In the genomic region with DNA sequence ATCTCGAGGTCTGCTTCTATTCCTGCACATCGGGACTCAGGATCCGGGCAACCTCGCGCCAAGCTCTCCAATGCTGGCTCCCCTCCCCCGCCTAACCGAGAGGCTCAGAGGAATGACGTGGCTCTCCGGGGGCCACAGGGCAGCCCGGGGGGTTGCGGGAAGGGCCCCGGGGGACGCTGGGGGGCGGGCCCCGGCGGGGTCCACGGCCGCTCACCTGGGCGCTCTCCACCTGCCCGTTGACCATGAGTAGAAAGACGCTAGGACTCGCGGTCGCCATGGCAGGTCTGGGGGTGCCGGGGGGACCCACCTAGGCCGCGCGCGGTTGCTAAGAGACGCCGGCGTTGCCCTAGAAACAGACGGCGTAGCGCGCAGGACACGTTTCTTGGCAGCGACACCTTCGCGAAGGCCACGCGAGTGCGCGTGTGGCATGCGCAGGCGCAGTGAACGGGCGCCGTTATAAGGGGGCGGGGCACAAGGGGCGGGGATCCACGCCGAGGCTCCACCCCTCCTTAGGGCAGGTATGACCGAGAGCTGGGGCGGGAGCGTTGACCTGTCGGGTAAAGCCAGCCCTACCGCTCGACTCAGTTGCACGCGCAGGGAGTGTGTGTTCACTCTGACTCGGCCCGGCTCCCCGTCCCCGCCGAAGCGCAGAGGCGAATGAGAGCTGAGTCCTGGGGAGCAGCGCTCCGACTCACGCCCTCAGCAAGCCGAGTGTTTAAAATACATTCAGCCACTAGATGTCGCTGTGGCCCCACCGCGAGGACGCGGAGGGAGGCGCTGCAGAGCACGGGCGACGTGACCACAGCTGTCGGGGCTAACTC, we compare ENCODE assay signal across 1 cellular context.
TF ChIP-seq lines count a peak whose summit lies in the region.

A gene with protein sequence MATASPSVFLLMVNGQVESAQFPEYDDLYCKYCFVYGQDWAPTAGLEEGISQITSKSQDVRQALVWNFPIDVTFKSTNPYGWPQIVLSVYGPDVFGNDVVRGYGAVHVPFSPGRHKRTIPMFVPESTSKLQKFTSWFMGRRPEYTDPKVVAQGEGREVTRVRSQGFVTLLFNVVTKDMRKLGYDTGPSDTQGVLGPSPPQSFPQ (minus strand): TSS at position 431 of the 821 bp plus-strand sequence. CDS start 154 bp downstream, at position 277.

TF ChIP-seq in WTC11, 78 proteins besides CTCF, POLR2A, EP300 and RAD21 (continued from another document and continues in another):
- TF ChIP-seq, protein P1, sequence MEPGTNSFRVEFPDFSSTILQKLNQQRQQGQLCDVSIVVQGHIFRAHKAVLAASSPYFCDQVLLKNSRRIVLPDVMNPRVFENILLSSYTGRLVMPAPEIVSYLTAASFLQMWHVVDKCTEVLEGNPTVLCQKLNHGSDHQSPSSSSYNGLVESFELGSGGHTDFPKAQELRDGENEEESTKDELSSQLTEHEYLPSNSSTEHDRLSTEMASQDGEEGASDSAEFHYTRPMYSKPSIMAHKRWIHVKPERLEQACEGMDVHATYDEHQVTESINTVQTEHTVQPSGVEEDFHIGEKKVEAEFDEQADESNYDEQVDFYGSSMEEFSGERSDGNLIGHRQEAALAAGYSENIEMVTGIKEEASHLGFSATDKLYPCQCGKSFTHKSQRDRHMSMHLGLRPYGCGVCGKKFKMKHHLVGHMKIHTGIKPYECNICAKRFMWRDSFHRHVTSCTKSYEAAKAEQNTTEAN (CRISPR knock-in tag; IDR thresholded peaks at IDR 0.05): peak; percentile 97
- TF ChIP-seq SP1 (CRISPR knock-in tag; conservative IDR thresholded peaks at IDR 0.05) (peak; percentile 81), NR3C1 (CRISPR knock-in tag; conservative IDR thresholded peaks at IDR 0.05; ENCODE audit: low read depth) (no peak), TEAD4 (CRISPR knock-in tag; IDR thresholded peaks at IDR 0.05) (no peak), FOXP1 (CRISPR knock-in tag; IDR thresholded peaks at IDR 0.05; ENCODE audit: borderline replicate concordance) (peak; percentile 66; the same call in 1 of the 2 replicates), ZNF232 (CRISPR knock-in tag; IDR thresholded peaks at IDR 0.05) (peak; percentile 52; the same call in 1 of the 2 replicates), ZNF423 (CRISPR knock-in tag; IDR thresholded peaks at IDR 0.05) (peak; percentile 64), NFYB (CRISPR knock-in tag; conservative IDR thresholded peaks at IDR 0.05; ENCODE audit: low read depth) (no peak), MAX (CRISPR knock-in tag; IDR thresholded peaks at IDR 0.05) (peak; percentile 79), EMX1 (CRISPR knock-in tag; IDR thresholded peaks at IDR 0.05) (no peak), SMAD4 (CRISPR knock-in tag; IDR thresholded peaks at IDR 0.05) (no peak), MLX (CRISPR knock-in tag; IDR thresholded peaks at IDR 0.05) (no peak), TP53 (CRISPR knock-in tag; IDR thresholded peaks at IDR 0.05) (no peak), ZNF263 (CRISPR knock-in tag; IDR thresholded peaks at IDR 0.05; ENCODE audit: low read depth) (no peak), MYBL2 (CRISPR knock-in tag; IDR thresholded peaks at IDR 0.05) (peak; percentile 54; the same call in 1 of the 2 replicates), ZNF416 (CRISPR knock-in tag; IDR thresholded peaks at IDR 0.05) (no peak), TCF7 (CRISPR knock-in tag; IDR thresholded peaks at IDR 0.05; ENCODE audit: low read depth) (no peak), PRRX2 (CRISPR knock-in tag; IDR thresholded peaks at IDR 0.05) (no peak), IRF1 (CRISPR knock-in tag; IDR thresholded peaks at IDR 0.05) (no peak), ATF1 (CRISPR knock-in tag; IDR thresholded peaks at IDR 0.05) (no peak), NR2C2 (CRISPR knock-in tag; IDR thresholded peaks at IDR 0.05) (no peak), NR1H2 (CRISPR knock-in tag; IDR thresholded peaks at IDR 0.05) (no peak), TEAD1 (CRISPR knock-in tag; IDR thresholded peaks at IDR 0.05) (0 out of 2 replicates have a peak, but pooled peaks have one; percentile 46), ZNF671 (CRISPR knock-in tag; IDR thresholded peaks at IDR 0.05) (no peak), CREM (CRISPR knock-in tag; IDR thresholded peaks at IDR 0.05) (no peak), NFATC4 (CRISPR knock-in tag; IDR thresholded peaks at IDR 0.05) (no peak), ETV6 (CRISPR knock-in tag; IDR thresholded peaks at IDR 0.05) (peak; percentile 42; the same call in 1 of the 2 replicates), ZNF317 (CRISPR knock-in tag; IDR thresholded peaks at IDR 0.05; ENCODE audit: borderline replicate concordance, low read depth) (no peak), CREB1 (CRISPR knock-in tag; IDR thresholded peaks at IDR 0.05) (no peak), SMAD3 (CRISPR knock-in tag; IDR thresholded peaks at IDR 0.05; ENCODE audit: borderline replicate concordance) (no peak), ZNF138 (CRISPR knock-in tag; conservative IDR thresholded peaks at IDR 0.05) (no peak), ZBTB21 (CRISPR knock-in tag; IDR thresholded peaks at IDR 0.05; ENCODE audit: borderline replicate concordance) (peak; percentile 52; the same call in 1 of the 2 replicates)
- TF ChIP-seq, protein P2, sequence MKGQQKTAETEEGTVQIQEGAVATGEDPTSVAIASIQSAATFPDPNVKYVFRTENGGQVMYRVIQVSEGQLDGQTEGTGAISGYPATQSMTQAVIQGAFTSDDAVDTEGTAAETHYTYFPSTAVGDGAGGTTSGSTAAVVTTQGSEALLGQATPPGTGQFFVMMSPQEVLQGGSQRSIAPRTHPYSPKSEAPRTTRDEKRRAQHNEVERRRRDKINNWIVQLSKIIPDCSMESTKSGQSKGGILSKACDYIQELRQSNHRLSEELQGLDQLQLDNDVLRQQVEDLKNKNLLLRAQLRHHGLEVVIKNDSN (CRISPR knock-in tag; IDR thresholded peaks at IDR 0.05): peak; percentile 27; the same call in 1 of the 2 replicates
- TF ChIP-seq, protein P3, sequence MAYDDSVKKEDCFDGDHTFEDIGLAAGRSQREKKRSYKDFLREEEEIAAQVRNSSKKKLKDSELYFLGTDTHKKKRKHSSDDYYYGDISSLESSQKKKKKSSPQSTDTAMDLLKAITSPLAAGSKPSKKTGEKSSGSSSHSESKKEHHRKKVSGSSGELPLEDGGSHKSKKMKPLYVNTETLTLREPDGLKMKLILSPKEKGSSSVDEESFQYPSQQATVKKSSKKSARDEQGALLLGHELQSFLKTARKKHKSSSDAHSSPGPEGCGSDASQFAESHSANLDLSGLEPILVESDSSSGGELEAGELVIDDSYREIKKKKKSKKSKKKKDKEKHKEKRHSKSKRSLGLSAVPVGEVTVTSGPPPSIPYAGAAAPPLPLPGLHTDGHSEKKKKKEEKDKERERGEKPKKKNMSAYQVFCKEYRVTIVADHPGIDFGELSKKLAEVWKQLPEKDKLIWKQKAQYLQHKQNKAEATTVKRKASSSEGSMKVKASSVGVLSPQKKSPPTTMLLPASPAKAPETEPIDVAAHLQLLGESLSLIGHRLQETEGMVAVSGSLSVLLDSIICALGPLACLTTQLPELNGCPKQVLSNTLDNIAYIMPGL (CRISPR knock-in tag; IDR thresholded peaks at IDR 0.05): peak; percentile 68
- TF ChIP-seq, protein P4, sequence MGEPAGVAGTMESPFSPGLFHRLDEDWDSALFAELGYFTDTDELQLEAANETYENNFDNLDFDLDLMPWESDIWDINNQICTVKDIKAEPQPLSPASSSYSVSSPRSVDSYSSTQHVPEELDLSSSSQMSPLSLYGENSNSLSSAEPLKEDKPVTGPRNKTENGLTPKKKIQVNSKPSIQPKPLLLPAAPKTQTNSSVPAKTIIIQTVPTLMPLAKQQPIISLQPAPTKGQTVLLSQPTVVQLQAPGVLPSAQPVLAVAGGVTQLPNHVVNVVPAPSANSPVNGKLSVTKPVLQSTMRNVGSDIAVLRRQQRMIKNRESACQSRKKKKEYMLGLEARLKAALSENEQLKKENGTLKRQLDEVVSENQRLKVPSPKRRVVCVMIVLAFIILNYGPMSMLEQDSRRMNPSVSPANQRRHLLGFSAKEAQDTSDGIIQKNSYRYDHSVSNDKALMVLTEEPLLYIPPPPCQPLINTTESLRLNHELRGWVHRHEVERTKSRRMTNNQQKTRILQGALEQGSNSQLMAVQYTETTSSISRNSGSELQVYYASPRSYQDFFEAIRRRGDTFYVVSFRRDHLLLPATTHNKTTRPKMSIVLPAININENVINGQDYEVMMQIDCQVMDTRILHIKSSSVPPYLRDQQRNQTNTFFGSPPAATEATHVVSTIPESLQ (CRISPR knock-in tag; IDR thresholded peaks at IDR 0.05): no peak
- TF ChIP-seq, protein P5, sequence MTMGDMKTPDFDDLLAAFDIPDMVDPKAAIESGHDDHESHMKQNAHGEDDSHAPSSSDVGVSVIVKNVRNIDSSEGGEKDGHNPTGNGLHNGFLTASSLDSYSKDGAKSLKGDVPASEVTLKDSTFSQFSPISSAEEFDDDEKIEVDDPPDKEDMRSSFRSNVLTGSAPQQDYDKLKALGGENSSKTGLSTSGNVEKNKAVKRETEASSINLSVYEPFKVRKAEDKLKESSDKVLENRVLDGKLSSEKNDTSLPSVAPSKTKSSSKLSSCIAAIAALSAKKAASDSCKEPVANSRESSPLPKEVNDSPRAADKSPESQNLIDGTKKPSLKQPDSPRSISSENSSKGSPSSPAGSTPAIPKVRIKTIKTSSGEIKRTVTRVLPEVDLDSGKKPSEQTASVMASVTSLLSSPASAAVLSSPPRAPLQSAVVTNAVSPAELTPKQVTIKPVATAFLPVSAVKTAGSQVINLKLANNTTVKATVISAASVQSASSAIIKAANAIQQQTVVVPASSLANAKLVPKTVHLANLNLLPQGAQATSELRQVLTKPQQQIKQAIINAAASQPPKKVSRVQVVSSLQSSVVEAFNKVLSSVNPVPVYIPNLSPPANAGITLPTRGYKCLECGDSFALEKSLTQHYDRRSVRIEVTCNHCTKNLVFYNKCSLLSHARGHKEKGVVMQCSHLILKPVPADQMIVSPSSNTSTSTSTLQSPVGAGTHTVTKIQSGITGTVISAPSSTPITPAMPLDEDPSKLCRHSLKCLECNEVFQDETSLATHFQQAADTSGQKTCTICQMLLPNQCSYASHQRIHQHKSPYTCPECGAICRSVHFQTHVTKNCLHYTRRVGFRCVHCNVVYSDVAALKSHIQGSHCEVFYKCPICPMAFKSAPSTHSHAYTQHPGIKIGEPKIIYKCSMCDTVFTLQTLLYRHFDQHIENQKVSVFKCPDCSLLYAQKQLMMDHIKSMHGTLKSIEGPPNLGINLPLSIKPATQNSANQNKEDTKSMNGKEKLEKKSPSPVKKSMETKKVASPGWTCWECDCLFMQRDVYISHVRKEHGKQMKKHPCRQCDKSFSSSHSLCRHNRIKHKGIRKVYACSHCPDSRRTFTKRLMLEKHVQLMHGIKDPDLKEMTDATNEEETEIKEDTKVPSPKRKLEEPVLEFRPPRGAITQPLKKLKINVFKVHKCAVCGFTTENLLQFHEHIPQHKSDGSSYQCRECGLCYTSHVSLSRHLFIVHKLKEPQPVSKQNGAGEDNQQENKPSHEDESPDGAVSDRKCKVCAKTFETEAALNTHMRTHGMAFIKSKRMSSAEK (CRISPR knock-in tag; IDR thresholded peaks at IDR 0.05; ENCODE audit: borderline replicate concordance): no peak
- TF ChIP-seq, protein P6, sequence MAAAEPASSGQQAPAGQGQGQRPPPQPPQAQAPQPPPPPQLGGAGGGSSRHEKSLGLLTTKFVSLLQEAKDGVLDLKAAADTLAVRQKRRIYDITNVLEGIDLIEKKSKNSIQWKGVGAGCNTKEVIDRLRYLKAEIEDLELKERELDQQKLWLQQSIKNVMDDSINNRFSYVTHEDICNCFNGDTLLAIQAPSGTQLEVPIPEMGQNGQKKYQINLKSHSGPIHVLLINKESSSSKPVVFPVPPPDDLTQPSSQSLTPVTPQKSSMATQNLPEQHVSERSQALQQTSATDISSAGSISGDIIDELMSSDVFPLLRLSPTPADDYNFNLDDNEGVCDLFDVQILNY (CRISPR knock-in tag; IDR thresholded peaks at IDR 0.05): no peak
- TF ChIP-seq, protein P7, sequence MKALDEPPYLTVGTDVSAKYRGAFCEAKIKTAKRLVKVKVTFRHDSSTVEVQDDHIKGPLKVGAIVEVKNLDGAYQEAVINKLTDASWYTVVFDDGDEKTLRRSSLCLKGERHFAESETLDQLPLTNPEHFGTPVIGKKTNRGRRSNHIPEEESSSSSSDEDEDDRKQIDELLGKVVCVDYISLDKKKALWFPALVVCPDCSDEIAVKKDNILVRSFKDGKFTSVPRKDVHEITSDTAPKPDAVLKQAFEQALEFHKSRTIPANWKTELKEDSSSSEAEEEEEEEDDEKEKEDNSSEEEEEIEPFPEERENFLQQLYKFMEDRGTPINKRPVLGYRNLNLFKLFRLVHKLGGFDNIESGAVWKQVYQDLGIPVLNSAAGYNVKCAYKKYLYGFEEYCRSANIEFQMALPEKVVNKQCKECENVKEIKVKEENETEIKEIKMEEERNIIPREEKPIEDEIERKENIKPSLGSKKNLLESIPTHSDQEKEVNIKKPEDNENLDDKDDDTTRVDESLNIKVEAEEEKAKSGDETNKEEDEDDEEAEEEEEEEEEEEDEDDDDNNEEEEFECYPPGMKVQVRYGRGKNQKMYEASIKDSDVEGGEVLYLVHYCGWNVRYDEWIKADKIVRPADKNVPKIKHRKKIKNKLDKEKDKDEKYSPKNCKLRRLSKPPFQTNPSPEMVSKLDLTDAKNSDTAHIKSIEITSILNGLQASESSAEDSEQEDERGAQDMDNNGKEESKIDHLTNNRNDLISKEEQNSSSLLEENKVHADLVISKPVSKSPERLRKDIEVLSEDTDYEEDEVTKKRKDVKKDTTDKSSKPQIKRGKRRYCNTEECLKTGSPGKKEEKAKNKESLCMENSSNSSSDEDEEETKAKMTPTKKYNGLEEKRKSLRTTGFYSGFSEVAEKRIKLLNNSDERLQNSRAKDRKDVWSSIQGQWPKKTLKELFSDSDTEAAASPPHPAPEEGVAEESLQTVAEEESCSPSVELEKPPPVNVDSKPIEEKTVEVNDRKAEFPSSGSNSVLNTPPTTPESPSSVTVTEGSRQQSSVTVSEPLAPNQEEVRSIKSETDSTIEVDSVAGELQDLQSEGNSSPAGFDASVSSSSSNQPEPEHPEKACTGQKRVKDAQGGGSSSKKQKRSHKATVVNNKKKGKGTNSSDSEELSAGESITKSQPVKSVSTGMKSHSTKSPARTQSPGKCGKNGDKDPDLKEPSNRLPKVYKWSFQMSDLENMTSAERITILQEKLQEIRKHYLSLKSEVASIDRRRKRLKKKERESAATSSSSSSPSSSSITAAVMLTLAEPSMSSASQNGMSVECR (CRISPR knock-in tag; IDR thresholded peaks at IDR 0.05; ENCODE audit: borderline replicate concordance): peak; percentile 52; the same call in 1 of the 2 replicates
